Comparison of ENCODE assay signal across 8 cellular contexts in the genomic region with DNA sequence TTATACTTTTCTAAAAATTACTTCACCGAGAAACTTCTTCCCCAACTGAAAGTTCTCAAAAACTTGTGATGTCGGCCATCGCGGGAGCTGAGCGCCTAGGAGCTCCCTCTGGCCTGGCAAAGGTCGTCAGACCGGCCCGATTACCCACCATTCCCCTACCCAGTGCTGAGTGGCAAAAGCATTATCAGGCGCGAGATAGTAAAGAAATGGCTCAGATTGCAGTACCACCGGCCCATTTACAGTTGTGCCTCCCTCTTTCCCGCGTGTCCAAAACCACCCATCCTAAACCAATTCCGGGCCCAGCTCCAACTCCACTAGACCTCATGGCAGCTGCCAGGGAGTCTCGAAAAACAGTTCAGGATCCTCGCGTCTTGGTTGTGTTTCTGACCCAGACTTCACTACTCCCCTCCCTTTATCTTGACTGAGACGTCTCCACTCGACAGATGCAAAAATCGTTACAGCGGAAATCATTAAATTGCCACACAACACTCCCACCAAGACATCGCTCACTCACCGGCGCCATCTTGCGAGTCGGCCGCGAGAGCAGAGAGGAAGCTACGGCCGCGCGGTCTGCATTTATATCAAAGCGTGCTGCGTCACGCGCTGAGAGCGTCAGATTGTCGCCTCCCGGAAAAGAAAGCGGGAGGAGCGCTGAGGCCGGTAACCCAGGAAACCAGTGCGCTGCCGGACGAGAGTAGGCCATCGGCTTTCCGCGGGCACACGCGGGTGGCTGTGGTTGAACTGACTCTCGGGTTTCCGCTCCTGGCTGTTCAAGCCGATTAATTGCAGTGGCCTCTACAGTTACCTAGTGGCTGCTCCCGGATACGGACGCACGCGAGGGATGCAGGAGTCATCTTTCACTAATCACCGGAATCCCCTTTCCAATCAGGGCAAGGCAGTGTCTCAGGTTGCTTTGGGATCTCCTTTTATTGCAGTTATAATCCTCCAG. TPM values are rescaled to one million over a fixed set of nuclear protein-coding genes. Genes with fewer than 3 reads are reported as not detected.
DNase-seq lines count a peak whose midpoint lies in the region; ATAC-seq and TF ChIP-seq lines count a peak whose summit lies in the region.

RPL22L1 (minus strand) TSS at position 551 of the 949 bp plus-strand sequence; CDS start at position 523, 28 bp downstream.

- H3K4me1 ChIP-seq in Peyer's patch (peaks cover 0 to 23% (median 9%) of the 10 kb centered on the region in 4 donors), heart right ventricle (peaks cover 0 to 38% (median 23%) of the 10 kb centered on the region in 9 donors), aorta (ENCODE audit: control insufficient read depth in 1 of 2, insufficient read depth in 2 of 2, low read length in 2 of 2) (peaks cover 0 to 2% of the 10 kb centered on the region in 2 donors)

- no peaks in the 10 kb centered on the region for H3K9me3 ChIP-seq in Peyer's patch
- peaks cover 0 to 7% (median 2%) of the 10 kb centered on the region in 11 donors for H3K9me3 ChIP-seq in heart right ventricle
- H3K9me3 ChIP-seq in aorta (ENCODE audit: control insufficient read depth, low read length): no peaks in the 10 kb centered on the region

- peak; percentile 91 to 95 for TF ChIP-seq POLR2A in Peyer's patch (IDR thresholded peaks at IDR 0.05)

- H3K36me3 ChIP-seq in Peyer's patch (peaks cover 0 to 27% (median 0%) of the 10 kb centered on the region in 3 donors), heart right ventricle (peaks cover 0 to 35% (median 28%) of the 10 kb centered on the region in 9 donors), aorta (ENCODE audit: control insufficient read depth in 1 of 2, insufficient read depth in 2 of 2, low read length in 1 of 2) (peaks cover 0 to 4% of the 10 kb centered on the region in 2 donors)

- DNase-seq in GM12865 (ENCODE audit: low read depth) (peak; percentile 99), Peyer's patch (peak; percentile 95 to 98 (median 95)), heart right ventricle (peak; percentile 92 to 93), pulmonary artery endothelial cell (ENCODE audit: low read depth, low spot score) (peak; percentile 74), aorta (peak; percentile 97 to 98), NCI-H2081 treated with DMSO at 0.1 percent for 48 hours (lab: John Stamatoyannopoulos, UW) (no peak)
- peak; percentile 84 for DNase-seq in activated naive CD8-positive, alpha-beta T cell treated with anti-CD3 and anti-CD28 coated beads, Interleukin-2, amount 50 U/mL, for 16 hours (ENCODE audit: low read depth, low spot score)

- intact Hi-C loops in heart right ventricle (cut with DNase I): loop anchor here in 2 of 10 donors (2.0 to 5.0 kb wide), 2 partner anchors 37 to 39 kb away; partner anchors contain the start of gene EIF5A2 (in 2 of the 2)
- intact Hi-C loops in aorta (cut with DNase I): loop anchor here in 1 of 2 donors (5.0 kb wide), 1 partner anchor 37 kb away; the partner anchor contains the start of gene EIF5A2

- no peak for TF ChIP-seq CTCF in GM12865 (IDR thresholded peaks at IDR 0.05; ENCODE audit: insufficient read depth, low read depth, low read length, missing control alignments)
- TF ChIP-seq CTCF in Peyer's patch (IDR thresholded peaks at IDR 0.05): peak in 3 of 6 experiments; percentile 3 to 15 (median 8)
- TF ChIP-seq CTCF in heart right ventricle (IDR thresholded peaks at IDR 0.05): peak in 4 of 9 donors; percentile 5 to 48 (median 17)

- WGBS in heart right ventricle, 2 donors: 0% methylated on average over 59 of the region's 59 CpGs
- 0% methylated on average over 59 of the region's 59 CpGs for WGBS in aorta, 2 donors

- H3K27me3 ChIP-seq in Peyer's patch (no peaks in the 10 kb centered on the region), heart right ventricle (no peaks in the 10 kb centered on the region), aorta (ENCODE audit: control insufficient read depth in 1 of 2, insufficient read depth in 2 of 2, low read length in 1 of 2) (no peaks in the 10 kb centered on the region)

- H3K4me3 ChIP-seq in GM12865 (ENCODE audit: low read depth, low read length): peak within 1 kb of the TSS; percentile 69
- H3K4me3 ChIP-seq in Peyer's patch: peak within 1 kb of the TSS; percentile 53 to 71 (median 68)
- H3K4me3 ChIP-seq in heart right ventricle: peak within 1 kb of the TSS; percentile 48 to 83 (median 70)
- H3K4me3 ChIP-seq in aorta (ENCODE audit: low read length in 2 of 2): peak within 1 kb of the TSS; percentile 42 to 77

- peak; percentile 98 for ATAC-seq in HG02642 (IDR thresholded peaks at IDR 0.05; ENCODE audit: poor library complexity, unreplicated experiment)
- ATAC-seq in heart right ventricle: peak; percentile 97 to 100 (median 99)
- peak; percentile 98 for ATAC-seq in aorta (ENCODE audit: low FRiP score)

- peak within 1 kb of the TSS; percentile 78 to 87 (median 87) for H3K27ac ChIP-seq in Peyer's patch
- peak within 1 kb of the TSS in 9 of 10 donors; percentile 64 to 90 (median 81) for H3K27ac ChIP-seq in heart right ventricle
- peak within 1 kb of the TSS in 1 of 2 donors; percentile 19 for H3K27ac ChIP-seq in aorta (ENCODE audit: low read depth in 1 of 2, low read length in 2 of 2)

RNA-seq across cellular contexts. Expression of gene RPL22L1, which starts in this region (rescaled TPM):
- total RNA-seq in Peyer's patch (10 to 100 TPM; 27.5 to 65.2 (median 29.0) TPM), heart right ventricle (10 to 100 TPM in 7 of 10 donors, 1 to 10 TPM in 3; 8.9 to 32.3 (median 11.8) TPM), pulmonary artery endothelial cell (74.4 and 119 TPM in 2 replicates), aorta (10 to 100 TPM; 33.5 to 48.9 TPM)
- polyA plus RNA-seq in heart right ventricle (10 to 100 TPM; 82.5 to 96.2 TPM), aorta (10 to 100 TPM; 54.0 to 93.9 TPM)
